8 cellular contexts compared by ENCODE assay signal in genomic region chr1:150320667-150320978, GRCh38. TPM values are rescaled to one million over a fixed set of nuclear protein-coding genes. Genes with fewer than 3 reads are reported as not detected.
DNase-seq lines count a peak whose midpoint lies in the region; ATAC-seq and TF ChIP-seq lines count a peak whose summit lies in the region.

No MANE protein-coding gene starts in this region.

- H3K27me3 ChIP-seq in right lobe of liver (no peaks in the 10 kb centered on the region), thymus (ENCODE audit: control insufficient read depth, insufficient read depth) (no peaks in the 10 kb centered on the region)

- WGBS in right lobe of liver (ENCODE audit: insufficient coverage, low coverage, low lambda C conversion rate, missing lambda C conversion rate) = 72% methylated on average over 8 of the region's 8 CpGs
- WGBS in thymus = 88% methylated on average over 8 of the region's 8 CpGs

- H3K4me3 Mint-ChIP-seq in activated T-cell treated with anti-CD3 and anti-CD28 coated beads, Interleukin-2, amount 50 U/mL, for 24 hours = peak overlapping the region; percentile 100
- H3K4me3 Mint-ChIP-seq in activated naive CD8-positive, alpha-beta T cell treated with anti-CD3 and anti-CD28 coated beads, Interleukin-2, amount 50 U/mL, for 24 hours = peak overlapping the region; percentile 98

- H3K27ac ChIP-seq in right lobe of liver (peak overlapping the region; percentile 73 to 80 (median 77)), thymus (ENCODE audit: low read depth) (no peak overlapping the region)

- peaks cover 0 to 9% (median 0%) of the 10 kb centered on the region in 4 donors for H3K4me1 ChIP-seq in right lobe of liver
- H3K4me1 ChIP-seq in thymus (ENCODE audit: control insufficient read depth, insufficient read depth, low read length) = peaks cover 3% of the 10 kb centered on the region

- H3K36me3 Mint-ChIP-seq in activated T-cell treated with anti-CD3 and anti-CD28 coated beads, Interleukin-2, amount 50 U/mL, for 24 hours (ENCODE audit: low read depth) = peaks cover 43% of the 10 kb centered on the region
- H3K36me3 Mint-ChIP-seq in activated naive CD8-positive, alpha-beta T cell treated with anti-CD3 and anti-CD28 coated beads, Interleukin-2, amount 50 U/mL, for 24 hours (ENCODE audit: low read depth) = peaks cover 19% of the 10 kb centered on the region

- H3K27ac Mint-ChIP-seq in activated T-cell treated with anti-CD3 and anti-CD28 coated beads, Interleukin-2, amount 50 U/mL, for 24 hours = peak overlapping the region; percentile 100
- H3K27ac Mint-ChIP-seq in activated naive CD8-positive, alpha-beta T cell treated with anti-CD3 and anti-CD28 coated beads, Interleukin-2, amount 50 U/mL, for 24 hours = peak overlapping the region; percentile 96

- TF ChIP-seq POLR2A in right lobe of liver (IDR thresholded peaks at IDR 0.05) = no peak

- no peak for DNase-seq in activated T-cell treated with anti-CD3 and anti-CD28 coated beads, Interleukin-2, amount 50 U/mL, for 24 hours
- no peak for DNase-seq in activated T-cell treated with anti-CD3 and anti-CD28 coated beads, Interleukin-2, amount 50 U/mL, for 1 hour
- peak; percentile 9 for DNase-seq in activated naive CD8-positive, alpha-beta T cell treated with anti-CD3 and anti-CD28 coated beads, Interleukin-2, amount 50 U/mL, for 24 hours
- DNase-seq in right lobe of liver (no peak), head of caudate nucleus (no peak), NCI-H1694 (lab: John Stamatoyannopoulos, UW) (no peak), GOT3 (lab: John Stamatoyannopoulos, UW) (no peak)

- ATAC-seq in activated naive CD8-positive, alpha-beta T cell treated with anti-CD3 and anti-CD28 coated beads, Interleukin-2, amount 50 U/mL, for 24 hours = no peak
- ATAC-seq in right lobe of liver = no peak

- no peaks in the 10 kb centered on the region for H3K27me3 Mint-ChIP-seq in activated T-cell treated with anti-CD3 and anti-CD28 coated beads, Interleukin-2, amount 50 U/mL, for 24 hours
- peaks cover 3% of the 10 kb centered on the region for H3K27me3 Mint-ChIP-seq in activated naive CD8-positive, alpha-beta T cell treated with anti-CD3 and anti-CD28 coated beads, Interleukin-2, amount 50 U/mL, for 24 hours

- TF ChIP-seq CTCF in right lobe of liver (IDR thresholded peaks at IDR 0.05) = no peak

- H3K4me1 Mint-ChIP-seq in activated T-cell treated with anti-CD3 and anti-CD28 coated beads, Interleukin-2, amount 50 U/mL, for 24 hours (ENCODE audit: low read depth) = peaks cover 33% of the 10 kb centered on the region
- H3K4me1 Mint-ChIP-seq in activated naive CD8-positive, alpha-beta T cell treated with anti-CD3 and anti-CD28 coated beads, Interleukin-2, amount 50 U/mL, for 24 hours = peaks cover 29% of the 10 kb centered on the region

- H3K9me3 ChIP-seq in right lobe of liver (no peaks in the 10 kb centered on the region), thymus (ENCODE audit: control insufficient read depth) (no peaks in the 10 kb centered on the region)

- H3K4me3 ChIP-seq in right lobe of liver = peak overlapping the region; percentile 46 to 86 (median 61)
- peak overlapping the region; percentile 94 for H3K4me3 ChIP-seq in thymus (ENCODE audit: low read length)

- intact Hi-C loops in right lobe of liver (cut with DNase I) (no loop called here), head of caudate nucleus (cut with DNase I) (no loop called here)

- H3K36me3 ChIP-seq in right lobe of liver (peaks cover 0 to 9% (median 4%) of the 10 kb centered on the region in 4 donors), thymus (ENCODE audit: control insufficient read depth, insufficient read depth) (peaks cover 5% of the 10 kb centered on the region)

- no peaks in the 10 kb centered on the region for H3K9me3 Mint-ChIP-seq in activated T-cell treated with anti-CD3 and anti-CD28 coated beads, Interleukin-2, amount 50 U/mL, for 24 hours
- H3K9me3 Mint-ChIP-seq in activated naive CD8-positive, alpha-beta T cell treated with anti-CD3 and anti-CD28 coated beads, Interleukin-2, amount 50 U/mL, for 24 hours = no peaks in the 10 kb centered on the region

RNA-seq across cellular contexts. Expression of gene PRPF3, which starts 0.7 kb away (rescaled TPM):
- total RNA-seq in right lobe of liver = 10 to 100 TPM; 10.8 to 28.0 (median 21.2) TPM
- polyA plus RNA-seq in thymus = 79.3 TPM

RNA-seq across cellular contexts. Expression of gene MRPS21, which starts 27.0 kb away (rescaled TPM):
- total RNA-seq in right lobe of liver = 10 to 100 TPM; 22.9 to 30.5 (median 25.0) TPM
- polyA plus RNA-seq in thymus = 114 TPM

RNA-seq across cellular contexts. Expression of gene CIART, which starts 38.3 kb away (rescaled TPM):
- total RNA-seq in right lobe of liver = 1 to 10 TPM; 2.0 to 8.4 (median 4.4) TPM
- 3.1 TPM for polyA plus RNA-seq in thymus

RNA-seq across cellular contexts. Expression of gene RPRD2, which starts 43.3 kb away (rescaled TPM):
- 10 to 100 TPM in 4 of 6 experiments, 1 to 10 TPM in 2; 8.9 to 17.5 (median 11.0) TPM for total RNA-seq in right lobe of liver
- polyA plus RNA-seq in thymus = 7.1 TPM

RNA-seq across cellular contexts. Expression of gene C1orf54, which starts 48.0 kb away (rescaled TPM):
- total RNA-seq in right lobe of liver = 1 to 10 TPM in 5 of 6 experiments, not detected in 1; 1.7 to 5.7 (median 3.8) TPM
- 65.6 TPM for polyA plus RNA-seq in thymus
